ENCODE assay signal across 28 cellular contexts in genomic region chr7:36003343-36003742, GRCh38.
"Had no signal": no experiment of that assay in that cellular context is flagged by ENCODE, and none has a peak within 500 bp of the region (broad histone marks: within the 10 kb centered on the region; RNA-seq: fewer than 3 reads in every experiment).

No MANE protein-coding gene starts in this region.

- H3K4me3 ChIP-seq: neural progenitor cell, ovary, psoas muscle, right lobe of liver, sigmoid colon, stomach, thoracic aorta, thyroid gland, tibial nerve, upper lobe of left lung, vagina had no signal

- H3K9ac ChIP-seq: neural progenitor cell, parathyroid adenoma had no signal

- H3K9me3 Mint-ChIP-seq: stimulated activated effector memory CD8-positive, alpha-beta T cell treated with anti-CD3 and anti-CD28 coated beads, Interleukin-12 subunit alpha, Interleukin-12 subunit beta, amount 100 ng/mL, for 72 hours; stimulated activated naive B cell treated with anti-CD40 and anti-IgM and Interleukin-4, amounts not matched to agents 10 μg/mL and 1 μg/mL and 100 μg/mL, for 72 hours; stimulated activated naive CD8-positive, alpha-beta T cell treated with anti-CD3 and anti-CD28 coated beads, Interleukin-15, Interleukin-2, amounts not matched to agents 100 ng/mL and 50 ng/mL, for 24 hours had no signal

- H3K27ac Mint-ChIP-seq: nephron; neural progenitor cell; progenitor cell of endocrine pancreas; stimulated activated effector memory CD8-positive, alpha-beta T cell treated with anti-CD3 and anti-CD28 coated beads, Interleukin-12 subunit alpha, Interleukin-12 subunit beta, amount 100 ng/mL, for 72 hours; stimulated activated naive B cell treated with anti-CD40 and anti-IgM and Interleukin-4, amounts not matched to agents 10 μg/mL and 1 μg/mL and 100 μg/mL, for 72 hours; stimulated activated naive CD8-positive, alpha-beta T cell treated with anti-CD3 and anti-CD28 coated beads, Interleukin-15, Interleukin-2, amounts not matched to agents 100 ng/mL and 50 ng/mL, for 24 hours had no signal

- ATAC-seq: psoas muscle; right cardiac atrium; right lobe of liver; stimulated activated effector memory CD8-positive, alpha-beta T cell treated with anti-CD3 and anti-CD28 coated beads, Interleukin-12 subunit alpha, Interleukin-12 subunit beta, amount 100 ng/mL, for 72 hours; stimulated activated naive B cell treated with anti-CD40 and anti-IgM and Interleukin-4, amounts not matched to agents 10 μg/mL and 1 μg/mL and 100 μg/mL, for 72 hours had no signal

- DNase-seq: occipital lobe; ovary; posterior cingulate gyrus; psoas muscle; right cardiac atrium; right lobe of liver; sigmoid colon; small intestine; stimulated activated CD4-positive, alpha-beta T cell treated with anti-CD3 and anti-CD28 coated beads, Interleukin-15, amount 100 ng/mL, for 24 hours; stimulated activated CD4-positive, alpha-beta T cell treated with anti-CD3 and anti-CD28 coated beads, Interleukin-2, amount 100 ng/mL, for 24 hours; stimulated activated CD4-positive, alpha-beta T cell treated with anti-CD3 and anti-CD28 coated beads, Interleukin-2, amount 100 ng/mL, for 48 hours; stimulated activated CD4-positive, alpha-beta T cell treated with anti-CD3 and anti-CD28 coated beads, Interleukin-4, amount 100 ng/mL, for 24 hours; stimulated activated naive B cell treated with anti-CD40 and anti-IgM and Interleukin-4, amounts not matched to agents 10 μg/mL and 1 μg/mL and 100 μg/mL, for 72 hours; stimulated activated naive CD4-positive, alpha-beta T cell treated with Interleukin-2 at 50 U/mL for 16 hours; stomach; thyroid gland; trophoblast cell; upper lobe of left lung had no signal

- H3K79me2 ChIP-seq: parathyroid adenoma had no signal

- H3K27me3 Mint-ChIP-seq: progenitor cell of endocrine pancreas; stimulated activated naive B cell treated with anti-CD40 and anti-IgM and Interleukin-4, amounts not matched to agents 10 μg/mL and 1 μg/mL and 100 μg/mL, for 72 hours; stimulated activated naive CD8-positive, alpha-beta T cell treated with anti-CD3 and anti-CD28 coated beads, Interleukin-15, Interleukin-2, amounts not matched to agents 100 ng/mL and 50 ng/mL, for 24 hours had no signal

- FAIRE-seq: small intestine, urothelium cell line had no signal

- H3K27ac ChIP-seq: neural progenitor cell, ovary, parathyroid adenoma, psoas muscle, right lobe of liver, sigmoid colon, stomach, thoracic aorta, thyroid gland, tibial nerve, upper lobe of left lung, vagina had no signal

- H3K4me3 Mint-ChIP-seq: nephron; neural progenitor cell; stimulated activated effector memory CD8-positive, alpha-beta T cell treated with anti-CD3 and anti-CD28 coated beads, Interleukin-12 subunit alpha, Interleukin-12 subunit beta, amount 100 ng/mL, for 72 hours; stimulated activated naive B cell treated with anti-CD40 and anti-IgM and Interleukin-4, amounts not matched to agents 10 μg/mL and 1 μg/mL and 100 μg/mL, for 72 hours; stimulated activated naive CD8-positive, alpha-beta T cell treated with anti-CD3 and anti-CD28 coated beads, Interleukin-15, Interleukin-2, amounts not matched to agents 100 ng/mL and 50 ng/mL, for 24 hours had no signal

- H3K36me3 ChIP-seq: neural progenitor cell, ovary, right lobe of liver, sigmoid colon, stomach, thoracic aorta, thyroid gland, tibial nerve, upper lobe of left lung, vagina had no signal

- H2AFZ ChIP-seq: neural progenitor cell, parathyroid adenoma had no signal

- H3K4me1 Mint-ChIP-seq: neural progenitor cell; stimulated activated effector memory CD8-positive, alpha-beta T cell treated with anti-CD3 and anti-CD28 coated beads, Interleukin-12 subunit alpha, Interleukin-12 subunit beta, amount 100 ng/mL, for 72 hours had no signal

- H3K4me1 ChIP-seq: psoas muscle, right lobe of liver, sigmoid colon, stomach, thyroid gland, tibial nerve, vagina had no signal

- H3K36me3 Mint-ChIP-seq: neural progenitor cell; stimulated activated effector memory CD8-positive, alpha-beta T cell treated with anti-CD3 and anti-CD28 coated beads, Interleukin-12 subunit alpha, Interleukin-12 subunit beta, amount 100 ng/mL, for 72 hours; stimulated activated naive B cell treated with anti-CD40 and anti-IgM and Interleukin-4, amounts not matched to agents 10 μg/mL and 1 μg/mL and 100 μg/mL, for 72 hours had no signal

- H3K27me3 ChIP-seq: neural progenitor cell, ovary, right lobe of liver, sigmoid colon, stomach, thyroid gland, tibial nerve, upper lobe of left lung, vagina had no signal

- H3K9me3 ChIP-seq: ovary, psoas muscle, right lobe of liver, sigmoid colon, stomach, thoracic aorta, thyroid gland, tibial nerve, upper lobe of left lung, vagina had no signal

- H3K4me2 ChIP-seq: neural progenitor cell had no signal
